22 cellular contexts compared by ENCODE assay signal in the genomic region with DNA sequence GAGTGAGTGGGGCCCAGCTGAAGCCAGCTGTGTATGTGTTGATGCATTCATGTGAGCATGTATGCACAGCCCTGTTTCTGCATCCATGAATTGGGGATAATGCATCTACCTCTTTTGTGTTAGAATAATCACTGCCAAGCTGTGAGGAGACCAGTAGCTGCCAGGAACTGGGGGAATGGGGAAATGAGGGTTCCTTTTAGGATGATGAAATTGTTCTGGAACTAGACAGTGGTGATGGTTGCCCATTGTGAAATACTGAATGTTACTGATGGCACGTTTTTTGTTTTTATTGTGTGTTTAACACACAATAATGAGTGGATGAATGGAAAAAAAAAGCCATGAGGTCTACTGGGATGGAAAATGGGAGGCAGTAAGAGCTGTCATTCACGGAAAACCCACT. TPM values are rescaled to one million over a fixed set of nuclear protein-coding genes. Genes with fewer than 3 reads are reported as not detected.
DNase-seq lines count a peak whose midpoint lies in the region; ATAC-seq and TF ChIP-seq lines count a peak whose summit lies in the region.
"Had no signal": no experiment of that assay in that cellular context is flagged by ENCODE, and none has a peak within 500 bp of the region (broad histone marks: within the 10 kb centered on the region; RNA-seq: fewer than 3 reads in every experiment).

No MANE protein-coding gene starts in this region.

- peak overlapping the region in 1 of 2 donors; percentile 73 for H3K27ac ChIP-seq in left lung
- no peak overlapping the region for H3K27ac ChIP-seq in upper lobe of right lung
- H3K27ac ChIP-seq in Karpas-422 (ENCODE audit: low read length), result no peak overlapping the region
- H3K27ac ChIP-seq: BLaER1, PC-9, prostate gland, SJSA1 had no signal

- H3K4me1 ChIP-seq in left lung (peaks cover 0 to 15% of the 10 kb centered on the region in 2 donors), upper lobe of right lung (peaks cover 4% of the 10 kb centered on the region), Karpas-422 (ENCODE audit: low read length) (no peaks in the 10 kb centered on the region)
- H3K4me1 ChIP-seq: prostate gland, SJSA1 had no signal

- peak; percentile 55 for ATAC-seq in left lung
- ATAC-seq in upper lobe of right lung, result peak; percentile 47

- no peaks in the 10 kb centered on the region for H3K79me2 ChIP-seq in Karpas-422 (ENCODE audit: low read length)

- H4K20me1 ChIP-seq in Karpas-422 (ENCODE audit: insufficient read depth, low read depth, low read length), result no peaks in the 10 kb centered on the region
- H4K20me1 ChIP-seq: BLaER1 had no signal

- H3K9ac ChIP-seq in Karpas-422 (ENCODE audit: low read length), result no peak overlapping the region
- H3K9ac ChIP-seq: BLaER1 had no signal

- no peak overlapping the region for H3K4me3 ChIP-seq in left lung
- no peak overlapping the region for H3K4me3 ChIP-seq in upper lobe of right lung
- no peak overlapping the region for H3K4me3 ChIP-seq in Karpas-422 (ENCODE audit: low read length)
- H3K4me3 ChIP-seq: BLaER1, PC-9, prostate gland, SJSA1, smooth muscle cell had no signal

- H3K9me3 ChIP-seq in left lung, result peaks cover 0 to 5% of the 10 kb centered on the region in 2 donors
- H3K9me3 ChIP-seq in upper lobe of right lung, result no peaks in the 10 kb centered on the region
- H3K9me3 ChIP-seq in Karpas-422 (ENCODE audit: low read length), result no peaks in the 10 kb centered on the region; the same call in 1 of the 2 replicates
- H3K9me3 ChIP-seq: prostate gland, SJSA1 had no signal

- H3K27me3 ChIP-seq in left lung, result no peaks in the 10 kb centered on the region
- no peaks in the 10 kb centered on the region for H3K27me3 ChIP-seq in upper lobe of right lung
- H3K27me3 ChIP-seq in Karpas-422 (ENCODE audit: low read length), result no peaks in the 10 kb centered on the region
- H3K27me3 ChIP-seq: BLaER1, SJSA1 had no signal

- intact Hi-C loops in left lung (cut with DNase I) (no loop called here), upper lobe of right lung (cut with DNase I) (no loop called here)

- DNase-seq in SIG-M5 treated with dmso at 0.1 percent for 504 hours (lab: John Stamatoyannopoulos, UW; ENCODE audit: unreplicated experiment), result peak; percentile 81
- DNase-seq in SIG-M5 (lab: John Stamatoyannopoulos, UW), result no peak
- peak; percentile 73 for DNase-seq in SKM-1 treated with dmso at 0.1 percent for 144 hours (lab: John Stamatoyannopoulos, UW; ENCODE audit: unreplicated experiment)
- no peak for DNase-seq in left lung
- no peak for DNase-seq in upper lobe of right lung
- DNase-seq in islet precursor cell, result no peak
- no peak for DNase-seq in 8988T
- no peak for DNase-seq in Karpas-422
- DNase-seq: activated B cell treated with CpG ODN at 0.5 μM for 24 hours; activated CD4-positive, alpha-beta memory T cell treated with anti-CD3 and anti-CD28 coated beads, Interleukin-2, amount 10 ng/mL, durations not matched to agents 7 days and 5 days; amygdala; caudate nucleus; dermis blood vessel endothelial cell; EL; NCI-H1694 treated with DMSO at 0.1 percent for 48 hours; NCI-H748 treated with DMSO at 0.1 percent for 48 hours; PC-9; stimulated activated CD4-positive, alpha-beta T cell treated with anti-CD3 and anti-CD28 coated beads, Interleukin-4, amount 100 ng/mL, for 24 hours had no signal

- H3K4me2 ChIP-seq in Karpas-422 (ENCODE audit: low read depth, low read length, poor library complexity, severe bottlenecking), result no peak overlapping the region
- H3K4me2 ChIP-seq: BLaER1, PC-9, smooth muscle cell had no signal

- TF ChIP-seq CTCF in left lung (IDR thresholded peaks at IDR 0.05) (no peak), upper lobe of right lung (IDR thresholded peaks at IDR 0.05) (no peak)

- no peak overlapping the region for H2AFZ ChIP-seq in Karpas-422 (ENCODE audit: low read length)
- H2AFZ ChIP-seq: PC-9 had no signal

- no peaks in the 10 kb centered on the region for H3K9me2 ChIP-seq in Karpas-422 (replicated peaks; ENCODE audit: insufficient read depth, low read length)

- no peaks in the 10 kb centered on the region for H3K36me3 ChIP-seq in left lung
- no peaks in the 10 kb centered on the region for H3K36me3 ChIP-seq in upper lobe of right lung
- H3K36me3 ChIP-seq in Karpas-422 (ENCODE audit: insufficient read depth, low read length), result no peaks in the 10 kb centered on the region
- H3K36me3 ChIP-seq: BLaER1, prostate gland, SJSA1 had no signal

RNA-seq across cellular contexts. Expression of gene WNT11, which starts 45.3 kb away (rescaled TPM):
- 1 to 10 TPM; 1.3 to 4.8 TPM for total RNA-seq in left lung
- 8.7 TPM for total RNA-seq in upper lobe of right lung
- total RNA-seq in Karpas-422 (2014; rRNA removed; shearing (Covaris generic); ENCODE audit: low replicate concordance), result 0.07 and 0.30 TPM in 2 replicates
- total RNA-seq: dermis blood vessel endothelial cell, PC-9, SJSA1 had no signal

Comparison
In these comparisons a context has a peak if more than half of its experiments do, and no peak if none do; other contexts are left out.
1. DNase-seq: peak in SIG-M5 treated with dmso at 0.1 percent for 504 hours (single experiment) and SKM-1 treated with dmso at 0.1 percent for 144 hours (single experiment); none in SIG-M5 (single experiment), left lung (0 of 2), upper lobe of right lung (single experiment), islet precursor cell (single experiment), 8988T (single experiment) and Karpas-422 (single experiment).